ENCODE assay signal across 1 cellular context in genomic region chr12:6824085-6824800, GRCh38.
TF ChIP-seq lines count a peak whose summit lies in the region.

No MANE protein-coding gene starts in this region.

TF ChIP-seq in IMR-90, 13 proteins besides CTCF, POLR2A, EP300 and RAD21:
- TF ChIP-seq ELK1 (IDR thresholded peaks at IDR 0.05; ENCODE audit: borderline replicate concordance, low read depth, low read length) (no peak), MXI1 (IDR thresholded peaks at IDR 0.05; ENCODE audit: borderline replicate concordance, low read depth, low read length) (no peak), CEBPB (IDR thresholded peaks at IDR 0.05; ENCODE audit: low read depth, low read length) (no peak), NFE2L2 (IDR thresholded peaks at IDR 0.05; ENCODE audit: low read depth, low read length) (no peak), SMC3 (IDR thresholded peaks at IDR 0.05; ENCODE audit: low read depth, low read length) (no peak), RCOR1 (IDR thresholded peaks at IDR 0.05; ENCODE audit: insufficient replicate concordance, low read length) (no peak), BHLHE40 (IDR thresholded peaks at IDR 0.05; ENCODE audit: low read depth, low read length) (no peak), FOS (IDR thresholded peaks at IDR 0.05; ENCODE audit: low read depth, low read length) (no peak), MAFK (IDR thresholded peaks at IDR 0.05; ENCODE audit: low read depth, low read length) (no peak), CHD1 (IDR thresholded peaks at IDR 0.05; ENCODE audit: low read depth, low read length) (no peak), RFX5 (IDR thresholded peaks at IDR 0.05; ENCODE audit: low read depth, low read length) (no peak)
